8 cellular contexts compared by ENCODE assay signal in genomic region chr19:1825909-1826556, GRCh38. TPM values are rescaled to one million over a fixed set of nuclear protein-coding genes. Genes with fewer than 3 reads are reported as not detected.
DNase-seq lines count a peak whose midpoint lies in the region; ATAC-seq and TF ChIP-seq lines count a peak whose summit lies in the region.

No MANE protein-coding gene starts in this region.

- H3K27me3 ChIP-seq in lung (ENCODE audit: control insufficient read depth, insufficient read depth): no peaks in the 10 kb centered on the region

- H3K27ac ChIP-seq in lung (ENCODE audit: low read depth in 1 of 2, low read length in 1 of 2): no peak overlapping the region

- no peak overlapping the region for H3K4me3 Mint-ChIP-seq in activated CD8-positive, alpha-beta T cell treated with anti-CD3 and anti-CD28 coated beads for 36 hours

- no peaks in the 10 kb centered on the region for H3K9me3 ChIP-seq in lung (ENCODE audit: control insufficient read depth in 2 of 2, insufficient read depth in 1 of 2, low read length in 1 of 2)

- no peaks in the 10 kb centered on the region for H3K4me1 ChIP-seq in lung (ENCODE audit: control insufficient read depth in 2 of 2, insufficient read depth in 2 of 2, low read length in 2 of 2)

- CTCF ChIA-PET in activated CD8-positive, alpha-beta T cell treated with anti-CD3 and anti-CD28 coated beads for 36 hours (lab: Charles Lee): interaction anchor here (0.8 to 5.0 kb wide), 41 partner anchors 8 to 280 kb away, joined by 3 to 57 read pairs (median 5); partner anchors contain the start of genes ATP8B3, MBD3 and REXO1

- no peaks in the 10 kb centered on the region for H3K27me3 Mint-ChIP-seq in activated CD8-positive, alpha-beta T cell treated with anti-CD3 and anti-CD28 coated beads for 36 hours

- WGBS in lung, 2 donors: 43 to 51% methylated on average over 15 of the region's 15 CpGs

- intact Hi-C loops in activated CD8-positive, alpha-beta T cell treated with anti-CD3 and anti-CD28 coated beads for 36 hours (cut with micrococcal nuclease): no loop called here

- peak; percentile 93 for ATAC-seq in activated CD8-positive, alpha-beta T cell treated with anti-CD3 and anti-CD28 coated beads for 36 hours
- ATAC-seq in lung (ENCODE audit: insufficient read depth, low FRiP score) (peak; percentile 49), GM21723 (IDR thresholded peaks at IDR 0.05; ENCODE audit: unreplicated experiment) (no peak)

- no peak overlapping the region for H3K27ac Mint-ChIP-seq in activated CD8-positive, alpha-beta T cell treated with anti-CD3 and anti-CD28 coated beads for 36 hours

- H3K4me1 Mint-ChIP-seq in activated CD8-positive, alpha-beta T cell treated with anti-CD3 and anti-CD28 coated beads for 36 hours (ENCODE audit: low read depth): peaks cover 5% of the 10 kb centered on the region

- H3K9me3 Mint-ChIP-seq in activated CD8-positive, alpha-beta T cell treated with anti-CD3 and anti-CD28 coated beads for 36 hours: no peaks in the 10 kb centered on the region

- POLR2A ChIA-PET in activated CD8-positive, alpha-beta T cell treated with anti-CD3 and anti-CD28 coated beads for 36 hours (lab: Charles Lee): interaction anchor here (1.0 to 1.1 kb wide), 3 partner anchors 21 to 173 kb away, joined by 3 to 5 read pairs (median 3); partner anchors contain the start of gene TCF3

- DNase-seq in activated gamma-delta T cell treated with Interleukin-2 at 50 U/mL for 16 hours: peak; percentile 80
- no peak for DNase-seq in activated gamma-delta T cell (lab: John Stamatoyannopoulos, UW)
- peak; percentile 8 for DNase-seq in NCI-H2196 treated with DMSO at 0.1 percent for 48 hours (lab: John Stamatoyannopoulos, UW; ENCODE audit: unreplicated experiment)
- DNase-seq in activated CD8-positive, alpha-beta T cell treated with anti-CD3 and anti-CD28 coated beads for 36 hours: peak; percentile 83
- DNase-seq in effector CD4-positive, alpha-beta T cell: peak; percentile 75
- DNase-seq in lung (ENCODE audit: low spot score): peak; percentile 62
- DNase-seq in stimulated activated CD8-positive, alpha-beta memory T cell treated with anti-CD3 and anti-CD28 coated beads, Interleukin-12 subunit alpha, Interleukin-12 subunit beta, amount 100 ng/mL, for 4 hours (ENCODE audit: low read depth): peak; percentile 48

- peaks cover 4 to 63% of the 10 kb centered on the region in 2 donors for H3K36me3 ChIP-seq in lung (ENCODE audit: control insufficient read depth in 2 of 2, insufficient read depth in 2 of 2, low read length in 2 of 2)

- TF ChIP-seq CTCF in activated CD8-positive, alpha-beta T cell treated with anti-CD3 and anti-CD28 coated beads for 36 hours (IDR thresholded peaks at IDR 0.05): peak; percentile 83
- peak; percentile 71 for TF ChIP-seq CTCF in lung (IDR thresholded peaks at IDR 0.05; ENCODE audit: control extremely low read depth, extremely low read depth)

- H3K4me3 ChIP-seq in lung: no peak overlapping the region

- H3K36me3 Mint-ChIP-seq in activated CD8-positive, alpha-beta T cell treated with anti-CD3 and anti-CD28 coated beads for 36 hours (ENCODE audit: low read depth): peaks cover 19% of the 10 kb centered on the region

RNA-seq across cellular contexts. Expression of gene ATP8B3, which starts 14.0 kb away (rescaled TPM):
- 1 to 10 TPM; 5.8 to 8.2 TPM for total RNA-seq in activated CD8-positive, alpha-beta T cell treated with anti-CD3 and anti-CD28 coated beads for 36 hours
- 1 to 10 TPM; 2.2 to 2.4 TPM for total RNA-seq in lung
- polyA plus RNA-seq in lung: 1 to 10 TPM in 1 of 2 donors, under 1 TPM in 1; 0.69 to 1.3 TPM

RNA-seq across cellular contexts. Expression of gene REXO1, which starts 22.2 kb away (rescaled TPM):
- total RNA-seq in activated CD8-positive, alpha-beta T cell treated with anti-CD3 and anti-CD28 coated beads for 36 hours: 10 to 100 TPM; 43.4 to 46.8 TPM
- total RNA-seq in lung: 10 to 100 TPM; 15.6 to 40.3 TPM
- polyA plus RNA-seq in lung: 10 to 100 TPM; 22.3 to 32.0 TPM

RNA-seq across cellular contexts. Expression of gene KLF16, which starts 37.3 kb away (rescaled TPM):
- 10 to 100 TPM; 25.6 to 27.7 TPM for total RNA-seq in activated CD8-positive, alpha-beta T cell treated with anti-CD3 and anti-CD28 coated beads for 36 hours
- 10 to 100 TPM in 1 of 2 donors, 1 to 10 TPM in 1; 3.3 to 25.6 TPM for total RNA-seq in lung
- polyA plus RNA-seq in lung: 10 to 100 TPM; 13.8 to 17.8 TPM

RNA-seq across cellular contexts. Expression of gene ABHD17A, which starts 59.3 kb away (rescaled TPM):
- total RNA-seq in activated CD8-positive, alpha-beta T cell treated with anti-CD3 and anti-CD28 coated beads for 36 hours: 100 to 1,000 TPM; 112 to 113 TPM
- 10 to 100 TPM; 68.8 to 84.9 TPM for total RNA-seq in lung
- 100 to 1,000 TPM in 1 of 2 donors, 10 to 100 TPM in 1; 97.0 to 110 TPM for polyA plus RNA-seq in lung
